2 cellular contexts compared by ENCODE assay signal in the genomic region with DNA sequence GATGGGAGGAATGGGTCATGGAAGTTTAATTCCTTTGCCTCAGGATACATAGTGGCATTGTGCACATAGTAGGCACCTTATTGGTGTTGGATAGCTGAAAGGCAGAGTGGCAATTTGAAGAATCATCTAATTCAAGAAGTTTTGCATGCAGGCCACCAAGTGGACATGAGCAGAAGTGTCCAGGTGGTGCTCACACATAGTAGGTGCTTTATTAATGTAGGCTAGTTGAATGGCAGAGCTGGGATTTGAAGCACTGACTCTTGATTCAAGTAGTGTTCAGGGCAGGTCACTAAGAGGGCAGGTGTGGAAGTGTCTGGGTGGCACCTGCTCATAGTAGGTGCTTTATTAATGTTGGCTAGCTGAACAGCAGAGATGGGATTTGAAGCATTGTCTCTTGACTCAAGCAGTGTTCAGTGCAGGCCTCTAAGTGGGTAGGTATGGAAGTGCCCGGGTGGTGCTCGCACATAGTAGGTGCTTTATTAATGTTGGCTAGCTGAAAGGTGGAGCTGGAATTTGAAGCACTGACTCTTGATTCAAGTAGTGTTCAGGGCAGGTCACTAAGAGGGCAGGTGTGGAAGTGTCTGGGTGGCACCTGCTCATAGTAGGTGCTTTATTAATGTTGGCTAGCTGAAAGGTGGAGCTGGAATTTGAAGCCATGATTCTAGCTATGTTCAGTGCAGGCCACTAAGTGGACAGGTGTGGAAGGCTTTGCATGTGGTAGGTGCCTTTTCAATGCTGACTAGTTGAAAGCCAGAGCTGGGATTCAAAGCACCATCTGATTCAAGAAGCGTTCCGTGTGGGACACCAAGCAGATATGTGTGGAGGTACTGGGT. TPM values are rescaled to one million over a fixed set of nuclear protein-coding genes. Genes with fewer than 3 reads are reported as not detected.
"Had no signal": no experiment of that assay in that cellular context is flagged by ENCODE, and none has a peak within 500 bp of the region (broad histone marks: within the 10 kb centered on the region; RNA-seq: fewer than 3 reads in every experiment).

No MANE protein-coding gene starts in this region.

RNA-seq across cellular contexts. Expression of a gene that starts 58.3 kb away (rescaled TPM):
- total RNA-seq: activated CD4-positive, alpha-beta T cell treated with anti-CD3 and anti-CD28 coated beads, Interleukin-2, amount 10 ng/mL, durations not matched to agents 7 days and 5 days; NCI-H460 had no signal
